Comparison of ENCODE assay signal across 20 cellular contexts in genomic region chr11:119228535-119229302, GRCh38. TPM values are rescaled to one million over a fixed set of nuclear protein-coding genes. Genes with fewer than 3 reads are reported as not detected.
DNase-seq lines count a peak whose midpoint lies in the region; ATAC-seq and TF ChIP-seq lines count a peak whose summit lies in the region.
"Had no signal": no experiment of that assay in that cellular context is flagged by ENCODE, and none has a peak within 500 bp of the region (broad histone marks: within the 10 kb centered on the region; RNA-seq: fewer than 3 reads in every experiment).

No MANE protein-coding gene starts in this region.

- H3K36me3 ChIP-seq in KOPT-K1 (ENCODE audit: insufficient read depth, low read length) = peaks cover 17% of the 10 kb centered on the region

- no peak for DNase-seq in activated T-cell treated with anti-CD3 and anti-CD28 coated beads, Interleukin-2, amount 50 U/mL, for 4 hours
- DNase-seq in activated T-cell treated with anti-CD3 and anti-CD28 coated beads, Interleukin-2, amount 50 U/mL, for 48 hours = no peak
- DNase-seq in activated naive CD8-positive, alpha-beta T cell treated with anti-CD3 and anti-CD28 coated beads, Interleukin-2, amount 10 ng/mL, durations not matched to agents 7 days and 5 days = no peak
- no peak for DNase-seq in natural killer cell
- DNase-seq in NCI-H446 (lab: John Stamatoyannopoulos, UW) = no peak
- DNase-seq in dermis blood vessel endothelial cell = no peak
- DNase-seq in globus pallidus (ENCODE audit: low spot score) = no peak
- DNase-seq: activated CD4-positive, alpha-beta T cell treated with anti-CD3 and anti-CD28 coated beads for 48 hours; activated naive CD4-positive, alpha-beta T cell treated with anti-CD3 and anti-CD28 coated beads, Interleukin-2, amount 50 U/mL, for 16 hours; Calu3; effector CD4-positive, alpha-beta T cell; GDM1; left lung; NCI-H1417 treated with DMSO at 0.1 percent for 48 hours; NK-92 treated with Interleukin-12 subunit alpha and Interleukin-12 subunit beta, amount 100 ng/mL, for 24 hours; psoas muscle; Right ventricle myocardium superior had no signal

- no peak for ATAC-seq in activated T-cell treated with anti-CD3 and anti-CD28 coated beads, Interleukin-2, amount 50 U/mL, for 4 hours
- peak; percentile 54 for ATAC-seq in activated naive CD8-positive, alpha-beta T cell treated with anti-CD3 and anti-CD28 coated beads, Interleukin-2, amount 10 ng/mL, durations not matched to agents 7 days and 5 days (ENCODE audit: low read depth)
- ATAC-seq in natural killer cell = peak in 1 of 3 donors; percentile 50
- ATAC-seq: left lung, psoas muscle had no signal

- peaks cover 46% of the 10 kb centered on the region for H3K4me1 Mint-ChIP-seq in activated T-cell treated with anti-CD3 and anti-CD28 coated beads, Interleukin-2, amount 50 U/mL, for 4 hours (ENCODE audit: low read depth)
- H3K4me1 Mint-ChIP-seq in activated naive CD8-positive, alpha-beta T cell treated with anti-CD3 and anti-CD28 coated beads, Interleukin-2, amount 10 ng/mL, durations not matched to agents 7 days and 5 days = peaks cover 26% of the 10 kb centered on the region
- peaks cover 33 to 43% of the 10 kb centered on the region in 2 donors for H3K4me1 Mint-ChIP-seq in natural killer cell

- peak overlapping the region; percentile 62 for H3K4me3 Mint-ChIP-seq in activated T-cell treated with anti-CD3 and anti-CD28 coated beads, Interleukin-2, amount 50 U/mL, for 4 hours
- H3K4me3 Mint-ChIP-seq in activated naive CD8-positive, alpha-beta T cell treated with anti-CD3 and anti-CD28 coated beads, Interleukin-2, amount 10 ng/mL, durations not matched to agents 7 days and 5 days = peak overlapping the region; percentile 67
- H3K4me3 Mint-ChIP-seq in natural killer cell = peak overlapping the region; percentile 72
- H3K4me3 Mint-ChIP-seq: IgD-negative memory B cell had no signal

- intact Hi-C loops in natural killer cell (cut with micrococcal nuclease) = loop anchor here (5.0 kb wide), 1 partner anchor 34 kb away; no protein-coding TSS in a partner anchor

- H3K9me3 ChIP-seq in KOPT-K1 (ENCODE audit: insufficient read depth, low read length, poor library complexity, severe bottlenecking) = no peaks in the 10 kb centered on the region
- H3K9me3 ChIP-seq: left lung, psoas muscle had no signal

- peaks cover 8% of the 10 kb centered on the region for H3K36me3 Mint-ChIP-seq in activated T-cell treated with anti-CD3 and anti-CD28 coated beads, Interleukin-2, amount 50 U/mL, for 4 hours (ENCODE audit: insufficient read depth)
- peaks cover 23% of the 10 kb centered on the region for H3K36me3 Mint-ChIP-seq in activated naive CD8-positive, alpha-beta T cell treated with anti-CD3 and anti-CD28 coated beads, Interleukin-2, amount 10 ng/mL, durations not matched to agents 7 days and 5 days
- peaks cover 8% of the 10 kb centered on the region for H3K36me3 Mint-ChIP-seq in natural killer cell

- POLR2A ChIA-PET in activated naive CD8-positive, alpha-beta T cell treated with anti-CD3 and anti-CD28 coated beads, Interleukin-2, amount 10 ng/mL, durations not matched to agents 7 days and 5 days (lab: Charles Lee) = no interaction called here

- peak overlapping the region; percentile 46 for H3K27ac ChIP-seq in KOPT-K1 (ENCODE audit: low read depth, low read length, poor library complexity, severe bottlenecking)
- H3K27ac ChIP-seq: psoas muscle had no signal

- no peaks in the 10 kb centered on the region for H3K9me3 Mint-ChIP-seq in activated T-cell treated with anti-CD3 and anti-CD28 coated beads, Interleukin-2, amount 50 U/mL, for 4 hours
- H3K9me3 Mint-ChIP-seq in activated naive CD8-positive, alpha-beta T cell treated with anti-CD3 and anti-CD28 coated beads, Interleukin-2, amount 10 ng/mL, durations not matched to agents 7 days and 5 days = no peaks in the 10 kb centered on the region
- H3K9me3 Mint-ChIP-seq in natural killer cell = no peaks in the 10 kb centered on the region
- H3K9me3 Mint-ChIP-seq: IgD-negative memory B cell had no signal

- H3K27ac Mint-ChIP-seq in activated naive CD8-positive, alpha-beta T cell treated with anti-CD3 and anti-CD28 coated beads, Interleukin-2, amount 10 ng/mL, durations not matched to agents 7 days and 5 days = peak overlapping the region; percentile 47
- H3K27ac Mint-ChIP-seq in natural killer cell = peak overlapping the region; percentile 48 to 79

- no peak for TF ChIP-seq CTCF in natural killer cell (IDR thresholded peaks at IDR 0.05)

- H3K27me3 Mint-ChIP-seq in activated T-cell treated with anti-CD3 and anti-CD28 coated beads, Interleukin-2, amount 50 U/mL, for 4 hours (ENCODE audit: low read depth) = no peaks in the 10 kb centered on the region
- H3K27me3 Mint-ChIP-seq in activated naive CD8-positive, alpha-beta T cell treated with anti-CD3 and anti-CD28 coated beads, Interleukin-2, amount 10 ng/mL, durations not matched to agents 7 days and 5 days = no peaks in the 10 kb centered on the region
- no peaks in the 10 kb centered on the region for H3K27me3 Mint-ChIP-seq in natural killer cell (ENCODE audit: low read depth in 2 of 2)
- H3K27me3 Mint-ChIP-seq: IgD-negative memory B cell had no signal

RNA-seq across cellular contexts. Expression of gene CBL, which starts 22.6 kb away (rescaled TPM):
- total RNA-seq in activated T-cell treated with anti-CD3 and anti-CD28 coated beads, Interleukin-2, amount 50 U/mL, for 4 hours = 10 to 100 TPM; 18.7 to 19.6 (median 19.5) TPM
- total RNA-seq in activated naive CD8-positive, alpha-beta T cell treated with anti-CD3 and anti-CD28 coated beads, Interleukin-2, amount 10 ng/mL, durations not matched to agents 7 days and 5 days = 10 to 100 TPM; 45.1 to 45.2 TPM
- 10 to 100 TPM; 29.0 to 32.5 (median 30.1) TPM for total RNA-seq in natural killer cell
- 13.8 and 22.8 TPM in 2 replicates for total RNA-seq in dermis blood vessel endothelial cell

RNA-seq across cellular contexts. Expression of gene NHERF4, which starts 43.4 kb away (rescaled TPM):
- under 1 TPM in 2 of 3 donors, not detected in 1; 0.18 to 0.43 TPM for total RNA-seq in activated T-cell treated with anti-CD3 and anti-CD28 coated beads, Interleukin-2, amount 50 U/mL, for 4 hours
- under 1 TPM in 1 of 2 experiments, not detected in 1; 0.30 TPM for total RNA-seq in activated naive CD8-positive, alpha-beta T cell treated with anti-CD3 and anti-CD28 coated beads, Interleukin-2, amount 10 ng/mL, durations not matched to agents 7 days and 5 days
- total RNA-seq in natural killer cell (under 1 TPM; 0.33 to 0.48 (median 0.40) TPM), dermis blood vessel endothelial cell (not detected in 2 replicates)
- total RNA-seq: bronchial epithelial cell, Calu3, left lung, psoas muscle, Right ventricle myocardium superior had no signal
